19 cellular contexts compared by ENCODE assay signal in the genomic region with DNA sequence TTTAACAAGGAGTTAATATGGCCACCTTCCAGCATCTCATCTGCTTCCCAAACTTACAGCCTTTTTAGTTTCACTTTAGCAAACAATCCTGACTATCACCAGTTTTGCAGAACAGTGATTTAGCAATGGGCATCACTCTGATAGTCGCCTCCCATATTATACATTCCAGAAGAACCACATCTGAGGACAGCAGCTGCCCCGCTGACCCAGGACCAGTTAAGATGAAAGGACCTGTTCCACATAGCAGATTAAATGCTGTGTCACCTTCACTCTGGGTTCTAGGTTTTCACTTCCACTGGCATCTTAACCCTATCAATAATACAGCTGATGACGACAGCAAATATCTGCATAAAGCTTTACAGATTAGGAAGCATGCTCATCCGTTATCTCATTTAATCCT.
DNase-seq lines count a peak whose midpoint lies in the region; ATAC-seq, FAIRE-seq and TF ChIP-seq lines count a peak whose summit lies in the region.
"Had no signal": no experiment of that assay in that cellular context is flagged by ENCODE, and none has a peak within 500 bp of the region (broad histone marks: within the 10 kb centered on the region; RNA-seq: fewer than 3 reads in every experiment).

No MANE protein-coding gene starts in this region.

- ATAC-seq in activated T-cell treated with anti-CD3 and anti-CD28 coated beads, Interleukin-2, amount 50 U/mL, for 72 hours (replicated peaks in 1 of 2): no peak
- no peak for ATAC-seq in HG03571 (IDR thresholded peaks at IDR 0.05; ENCODE audit: unreplicated experiment)

- H3K27me3 ChIP-seq in astrocyte (ENCODE audit: insufficient read depth, low read length): no peaks in the 10 kb centered on the region
- no peaks in the 10 kb centered on the region for H3K27me3 ChIP-seq in kidney epithelial cell (ENCODE audit: control insufficient read depth, insufficient read depth, low read length)
- no peaks in the 10 kb centered on the region for H3K27me3 ChIP-seq in small intestine (ENCODE audit: control insufficient read depth in 2 of 2, insufficient read depth in 2 of 2, low read length in 2 of 2)
- H3K27me3 ChIP-seq: Peyer's patch had no signal

- H3K9ac ChIP-seq in astrocyte (ENCODE audit: low read length): no peak overlapping the region

- H3K4me3 Mint-ChIP-seq in HFFc6: peak overlapping the region; percentile 47; the same call in 1 of the 2 replicates
- no peak overlapping the region for H3K4me3 Mint-ChIP-seq in astrocyte (ENCODE audit: unreplicated experiment)
- H3K4me3 Mint-ChIP-seq in activated T-cell treated with anti-CD3 and anti-CD28 coated beads, Interleukin-2, amount 50 U/mL, for 72 hours: no peak overlapping the region
- H3K4me3 Mint-ChIP-seq: CD4-positive, alpha-beta T cell had no signal

- H3K79me2 ChIP-seq in astrocyte (ENCODE audit: insufficient read depth, low read length): no peaks in the 10 kb centered on the region

- FAIRE-seq in astrocyte (lab: Jason Lieb, UNC): no peak
- no peak for FAIRE-seq in urothelium cell line (lab: Jason Lieb, UNC)
- no peak for FAIRE-seq in small intestine (lab: Jason Lieb, UNC)
- FAIRE-seq: D721Med, H1 had no signal

- H3K4me1 ChIP-seq in astrocyte (ENCODE audit: insufficient read depth, low read length) (peaks cover 6% of the 10 kb centered on the region), small intestine (ENCODE audit: control insufficient read depth in 2 of 2, insufficient read depth in 1 of 2, low read depth in 1 of 2, low read length in 1 of 2) (no peaks in the 10 kb centered on the region)
- H3K4me1 ChIP-seq: Peyer's patch had no signal

- TF ChIP-seq CTCF in HFFc6 (IDR thresholded peaks at IDR 0.05): no peak
- no peak for TF ChIP-seq CTCF in astrocyte (IDR thresholded peaks at IDR 0.05; ENCODE audit: insufficient read depth, low read depth, low read length)
- TF ChIP-seq CTCF in kidney epithelial cell (IDR thresholded peaks at IDR 0.05; ENCODE audit: insufficient read depth, low read length, poor library complexity, severe bottlenecking): no peak

- H3K27ac Mint-ChIP-seq in HFFc6 (no peak overlapping the region), astrocyte (ENCODE audit: unreplicated experiment) (peak overlapping the region; percentile 3)
- no peak overlapping the region for H3K27ac Mint-ChIP-seq in activated T-cell treated with anti-CD3 and anti-CD28 coated beads, Interleukin-2, amount 50 U/mL, for 72 hours
- H3K27ac Mint-ChIP-seq: CD4-positive, alpha-beta T cell had no signal

- no peak overlapping the region for H2AFZ ChIP-seq in astrocyte (ENCODE audit: low read depth, low read length)

- no peaks in the 10 kb centered on the region for H4K20me1 ChIP-seq in astrocyte (ENCODE audit: insufficient read depth, low read length)

- no peaks in the 10 kb centered on the region for H3K9me3 ChIP-seq in astrocyte (ENCODE audit: insufficient read depth, low read depth, low read length)
- H3K9me3 ChIP-seq in small intestine (ENCODE audit: control insufficient read depth, low read depth): no peaks in the 10 kb centered on the region
- H3K9me3 ChIP-seq: Peyer's patch had no signal

- DNase-seq in HFFc6: no peak
- no peak for DNase-seq in astrocyte (ENCODE audit: low read depth)
- peak; percentile 9 for DNase-seq in kidney epithelial cell (ENCODE audit: low read depth)
- DNase-seq in urothelium cell line (ENCODE audit: low spot score): peak; percentile 6
- no peak for DNase-seq in activated T-cell treated with anti-CD3 and anti-CD28 coated beads, Interleukin-2, amount 50 U/mL, for 72 hours
- no peak for DNase-seq in small intestine
- DNase-seq: ACHN; CD4-positive, alpha-beta T cell; DND-41; GF-D8; NCI-H1417 treated with DMSO at 0.1 percent for 48 hours; NCI-H2029; NCI-H2171 treated with DMSO at 0.1 percent for 48 hours; NCI-H510A; Peyer's patch; SIG-M5 had no signal

- H3K4me1 Mint-ChIP-seq in HFFc6 (ENCODE audit: low read depth): peaks cover 9% of the 10 kb centered on the region
- peaks cover 9% of the 10 kb centered on the region for H3K4me1 Mint-ChIP-seq in astrocyte (ENCODE audit: low read depth, unreplicated experiment)
- peaks cover 12% of the 10 kb centered on the region for H3K4me1 Mint-ChIP-seq in activated T-cell treated with anti-CD3 and anti-CD28 coated beads, Interleukin-2, amount 50 U/mL, for 72 hours (ENCODE audit: low read depth)

- H3K27ac ChIP-seq in astrocyte (ENCODE audit: low read depth, low read length): no peak overlapping the region
- no peak overlapping the region for H3K27ac ChIP-seq in small intestine (ENCODE audit: low read depth in 1 of 2, low read length in 1 of 2)
- H3K27ac ChIP-seq: Peyer's patch had no signal

- H3K4me3 ChIP-seq in astrocyte (ENCODE audit: insufficient read depth, low read depth, low read length) (no peak overlapping the region), kidney epithelial cell (ENCODE audit: low read depth, low read length) (no peak overlapping the region), small intestine (ENCODE audit: low read depth in 1 of 2, low read length in 2 of 2) (no peak overlapping the region)
- H3K4me3 ChIP-seq: Peyer's patch had no signal

- 86 to 92% (median 91%) methylated on average over 4 of the region's 4 CpGs for WGBS in small intestine, 3 donors

- H3K9me3 Mint-ChIP-seq in HFFc6 (no peaks in the 10 kb centered on the region), astrocyte (ENCODE audit: unreplicated experiment) (peaks cover 4% of the 10 kb centered on the region)
- peaks cover 0 to 2% of the 10 kb centered on the region in 2 donors for H3K9me3 Mint-ChIP-seq in activated T-cell treated with anti-CD3 and anti-CD28 coated beads, Interleukin-2, amount 50 U/mL, for 72 hours
- H3K9me3 Mint-ChIP-seq: CD4-positive, alpha-beta T cell had no signal

- no peaks in the 10 kb centered on the region for H3K36me3 ChIP-seq in astrocyte (ENCODE audit: insufficient read depth, low read length)
- H3K36me3 ChIP-seq in kidney epithelial cell (ENCODE audit: control insufficient read depth, insufficient read depth, low read length): no peaks in the 10 kb centered on the region
- H3K36me3 ChIP-seq in small intestine (ENCODE audit: control insufficient read depth in 2 of 2, insufficient read depth in 2 of 2, low read length in 2 of 2): no peaks in the 10 kb centered on the region
- H3K36me3 ChIP-seq: Peyer's patch had no signal

- H3K27me3 Mint-ChIP-seq in HFFc6 (ENCODE audit: insufficient read depth) (peaks cover 1% of the 10 kb centered on the region), astrocyte (ENCODE audit: low read depth, unreplicated experiment) (no peaks in the 10 kb centered on the region)
- no peaks in the 10 kb centered on the region for H3K27me3 Mint-ChIP-seq in activated T-cell treated with anti-CD3 and anti-CD28 coated beads, Interleukin-2, amount 50 U/mL, for 72 hours (ENCODE audit: low read depth)
- H3K27me3 Mint-ChIP-seq: CD4-positive, alpha-beta T cell had no signal

- no peak overlapping the region for H3K4me2 ChIP-seq in astrocyte (ENCODE audit: low read length)

- no peaks in the 10 kb centered on the region for H3K36me3 Mint-ChIP-seq in HFFc6 (ENCODE audit: low read depth)
- H3K36me3 Mint-ChIP-seq in astrocyte (ENCODE audit: low read depth, unreplicated experiment): no peaks in the 10 kb centered on the region
- H3K36me3 Mint-ChIP-seq in activated T-cell treated with anti-CD3 and anti-CD28 coated beads, Interleukin-2, amount 50 U/mL, for 72 hours (ENCODE audit: insufficient read depth in 2 of 2): no peaks in the 10 kb centered on the region

Comparison
In these comparisons a context has a peak if more than half of its experiments do, and no peak if none do; other contexts are left out.
1. DNase-seq: peak in kidney epithelial cell (single experiment) and urothelium cell line (single experiment); none in HFFc6 (single experiment), astrocyte (single experiment), activated T-cell treated with anti-CD3 and anti-CD28 coated beads, Interleukin-2, amount 50 U/mL, for 72 hours (0 of 2) and small intestine (single experiment).